Comparison of ENCODE assay signal across 7 cellular contexts in the genomic region with DNA sequence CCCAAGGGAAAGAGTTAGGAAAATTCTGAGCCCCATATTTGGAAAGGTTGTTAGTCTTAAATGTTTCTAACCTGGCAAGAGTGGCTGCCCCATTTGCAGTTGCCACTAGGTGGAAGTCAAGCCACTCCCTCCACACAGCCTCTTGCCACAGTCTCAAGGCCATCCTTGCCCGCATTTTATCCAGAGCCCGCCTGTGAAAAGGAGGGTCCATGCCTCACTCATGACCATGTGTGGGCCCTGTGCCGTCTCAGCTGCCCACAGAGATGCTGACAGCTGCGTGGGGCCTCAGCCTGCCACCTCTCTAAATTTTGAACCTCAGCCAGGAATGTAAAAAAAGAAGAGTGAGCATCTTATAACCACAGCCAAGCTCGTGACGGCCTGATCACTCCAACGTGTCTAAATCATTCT.
DNase-seq lines count a peak whose midpoint lies in the region; ATAC-seq and TF ChIP-seq lines count a peak whose summit lies in the region.

No MANE protein-coding gene starts in this region.

- no peak for TF ChIP-seq POLR2A in thyroid gland (IDR thresholded peaks at IDR 0.05)

- H3K9me2 ChIP-seq in PC-3 (replicated peaks; ENCODE audit: low read length), result no peaks in the 10 kb centered on the region

- POLR2A ChIA-PET in PC-3 (lab: Charles Lee; ENCODE audit: unreplicated experiment), result no interaction called here

- no TSS peak for BruUV-seq in PC-3 (replicated peaks; lab: Mats Ljungman, UMichigan)

- TF ChIP-seq CTCF in GM12874 (IDR thresholded peaks at IDR 0.05; ENCODE audit: insufficient read depth, low read depth, low read length), result peak; percentile 83
- TF ChIP-seq CTCF in PC-3 (conservative IDR thresholded peaks at IDR 0.05; ENCODE audit: low read depth, low read length), result peak; percentile 62
- TF ChIP-seq CTCF in fibroblast of the aortic adventitia (IDR thresholded peaks at IDR 0.05; ENCODE audit: insufficient read depth, low read length), result peak; percentile 52
- TF ChIP-seq CTCF in thyroid gland (IDR thresholded peaks at IDR 0.05), result peak in 2 of 6 experiments; percentile 14 to 26

- H3K27me3 ChIP-seq in PC-3 (ENCODE audit: low read length) (peaks cover 21% of the 10 kb centered on the region; the same call in 1 of the 2 replicates), thyroid gland (no peaks in the 10 kb centered on the region)

- no peak overlapping the region for H3K9ac ChIP-seq in PC-3 (ENCODE audit: low read length)

- intact Hi-C loops in PC-3 (cut with micrococcal nuclease), result loop anchor here (5.0 kb wide), 1 partner anchor 89 kb away; no protein-coding TSS in a partner anchor
- intact Hi-C loops in thyroid gland (cut with DNase I), result no loop called here

- no peaks in the 10 kb centered on the region for H4K20me1 ChIP-seq in PC-3 (ENCODE audit: low read length)

- H3K9me3 ChIP-seq in PC-3 (ENCODE audit: low read length) (no peaks in the 10 kb centered on the region), thyroid gland (no peaks in the 10 kb centered on the region)

- H3K27ac ChIP-seq in PC-3 (ENCODE audit: low read length) (no peak overlapping the region), thyroid gland (no peak overlapping the region)

- 36 to 42% methylated on average over 7 of the region's 7 CpGs for WGBS in thyroid gland, 2 donors

- DNase-seq in PC-3, result peak; percentile 47
- peak; percentile 47 for DNase-seq in fibroblast of the aortic adventitia (ENCODE audit: low read depth)
- DNase-seq in thyroid gland, result peak; percentile 5 to 17
- no peak for DNase-seq in SKM-1 (lab: John Stamatoyannopoulos, UW; ENCODE audit: unreplicated experiment)

- H3K4me1 ChIP-seq in PC-3 (ENCODE audit: insufficient read depth, low read length) (no peaks in the 10 kb centered on the region), thyroid gland (no peaks in the 10 kb centered on the region)

- no peaks in the 10 kb centered on the region for H3F3A ChIP-seq in PC-3 (ENCODE audit: low read length, unreplicated experiment)

- H3K36me3 ChIP-seq in PC-3 (ENCODE audit: low read depth, low read length), result no peaks in the 10 kb centered on the region
- H3K36me3 ChIP-seq in thyroid gland, result no peaks in the 10 kb centered on the region

- H3K79me2 ChIP-seq in PC-3 (ENCODE audit: low read length), result no peaks in the 10 kb centered on the region

- no peak overlapping the region for H3K4me2 ChIP-seq in PC-3 (ENCODE audit: low read length)

- ATAC-seq in GM21423 (IDR thresholded peaks at IDR 0.05; ENCODE audit: unreplicated experiment), result peak; percentile 92
- peak; percentile 80 for ATAC-seq in HG03469 (IDR thresholded peaks at IDR 0.05; ENCODE audit: unreplicated experiment)
- peak; percentile 35; the same call in 1 of the 2 replicates for ATAC-seq in PC-3

- H3K4me3 ChIP-seq in PC-3 (ENCODE audit: low read length), result no peak overlapping the region
- no peak overlapping the region for H3K4me3 ChIP-seq in fibroblast of the aortic adventitia (ENCODE audit: low read depth, low read length)
- no peak overlapping the region for H3K4me3 ChIP-seq in thyroid gland (replicated peaks in 1 of 3)

- CTCF ChIA-PET in PC-3 (lab: Charles Lee), result interaction anchor here (0.5 kb wide), 1 partner anchor 677 kb away, joined by 3 read pairs; no protein-coding TSS in a partner anchor

- no peak overlapping the region for H2AFZ ChIP-seq in PC-3 (ENCODE audit: low read length)

Comparison
In these comparisons a context has a peak if more than half of its experiments do, and no peak if none do; other contexts are left out.
1. ATAC-seq: peak in every context shown above with its lines; median percentile 92 in GM21423; 80 in HG03469; 35 in PC-3.